Comparison of ENCODE assay signal across 15 cellular contexts in the genomic region with DNA sequence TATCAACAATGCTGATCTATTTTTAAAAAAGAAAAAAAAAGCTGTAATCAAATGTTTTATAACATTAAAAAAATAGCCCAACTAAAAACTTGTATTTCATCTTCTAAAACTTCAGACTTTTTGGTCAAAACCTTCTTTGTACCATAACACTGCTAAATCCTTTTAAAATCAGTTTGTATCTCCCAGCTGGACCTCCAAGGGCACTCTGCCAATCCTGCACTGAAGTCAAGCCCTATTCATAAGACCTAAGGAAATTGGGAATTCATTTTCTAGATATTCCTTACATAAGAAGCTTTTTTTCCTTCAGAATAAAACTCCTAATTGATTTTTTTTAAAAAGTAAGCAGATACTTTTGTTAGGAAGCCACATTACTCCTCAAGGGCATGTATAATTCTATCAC.
"Had no signal": no experiment of that assay in that cellular context is flagged by ENCODE, and none has a peak within 500 bp of the region (broad histone marks: within the 10 kb centered on the region; RNA-seq: fewer than 3 reads in every experiment).

No MANE protein-coding gene starts in this region.

- H3K27me3 Mint-ChIP-seq: activated naive CD8-positive, alpha-beta T cell treated with anti-CD3 and anti-CD28 coated beads for 36 hours; memory B cell; naive thymus-derived CD8-positive, alpha-beta T cell had no signal

- H3K27ac Mint-ChIP-seq: activated naive CD8-positive, alpha-beta T cell treated with anti-CD3 and anti-CD28 coated beads for 36 hours; memory B cell; naive thymus-derived CD8-positive, alpha-beta T cell had no signal

- H3K4me1 ChIP-seq: foreskin keratinocyte had no signal

- H3K4me1 Mint-ChIP-seq: activated naive CD8-positive, alpha-beta T cell treated with anti-CD3 and anti-CD28 coated beads for 36 hours; memory B cell had no signal

- DNase-seq: activated CD4-positive, alpha-beta T cell treated with anti-CD3 and anti-CD28 coated beads, Interleukin-2, amount 50 U/mL, for 1 hour; activated CD4-positive, CD25-positive, alpha-beta regulatory T cell treated with anti-CD3 and anti-CD28 coated beads, Interleukin-2, amount 50 U/mL, for 72 hours; activated naive CD4-positive, alpha-beta T cell; activated naive CD8-positive, alpha-beta T cell treated with anti-CD3 and anti-CD28 coated beads for 36 hours; amniotic stem cell; foreskin keratinocyte; naive thymus-derived CD8-positive, alpha-beta T cell; stimulated activated naive CD8-positive, alpha-beta T cell treated with anti-CD3 and anti-CD28 coated beads, Interleukin-15, Interleukin-2, amounts not matched to agents 100 U/mL and 50 U/mL, for 24 hours; SW 1271; T-helper 2 cell; trophoblast cell had no signal

- H3K4me3 ChIP-seq: cardiac muscle cell had no signal

- H3K27ac ChIP-seq: cardiac muscle cell, epithelial cell of prostate, foreskin keratinocyte, VCaP had no signal

- H3K27me3 ChIP-seq: cardiac muscle cell, foreskin keratinocyte had no signal

- ATAC-seq: foreskin keratinocyte; naive thymus-derived CD8-positive, alpha-beta T cell; stimulated activated naive CD8-positive, alpha-beta T cell treated with anti-CD3 and anti-CD28 coated beads, Interleukin-15, Interleukin-2, amounts not matched to agents 100 U/mL and 50 U/mL, for 24 hours had no signal

- H3K9me3 Mint-ChIP-seq: activated naive CD8-positive, alpha-beta T cell treated with anti-CD3 and anti-CD28 coated beads for 36 hours; memory B cell; naive thymus-derived CD8-positive, alpha-beta T cell had no signal

- H3K4me3 Mint-ChIP-seq: activated naive CD8-positive, alpha-beta T cell treated with anti-CD3 and anti-CD28 coated beads for 36 hours; memory B cell; naive thymus-derived CD8-positive, alpha-beta T cell had no signal
